Comparison of ENCODE assay signal across 8 cellular contexts in the genomic region with DNA sequence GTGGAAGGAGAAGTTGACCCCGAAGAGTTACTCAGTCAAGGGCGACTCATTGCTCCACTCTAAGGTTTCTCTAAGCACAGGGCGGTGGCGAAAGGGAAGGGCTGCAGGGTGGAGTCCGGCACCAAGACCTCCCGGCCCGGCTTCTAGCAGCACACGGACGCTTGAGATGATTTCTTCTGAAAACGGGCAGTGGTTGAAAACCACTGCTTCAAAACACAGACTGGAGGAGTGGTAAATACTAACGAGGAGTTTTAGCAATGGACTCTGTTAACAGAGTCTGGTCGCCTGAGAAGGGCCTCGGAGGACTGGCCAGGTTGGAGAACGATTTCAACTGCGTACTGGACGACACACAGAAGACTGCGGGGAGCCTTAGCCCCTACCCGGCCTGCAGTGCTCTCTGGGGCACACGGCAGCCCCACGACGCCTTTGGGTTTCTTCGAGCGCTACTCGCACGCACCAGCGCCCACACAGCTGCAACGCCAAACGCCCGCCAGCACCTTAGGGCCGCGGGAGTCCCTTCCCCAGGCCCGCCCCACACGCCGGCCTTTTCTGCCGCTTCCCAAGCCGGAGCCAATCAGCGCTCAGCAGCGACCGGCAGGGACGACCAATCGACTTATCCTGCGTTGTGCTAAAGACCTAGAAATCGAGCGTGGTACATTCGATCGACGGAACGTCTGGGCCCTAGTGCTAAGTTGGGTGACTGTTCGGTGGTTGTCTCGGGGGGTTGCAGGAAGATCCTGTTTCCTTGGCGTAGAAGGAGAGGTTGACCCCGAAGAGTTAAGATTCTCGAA. TPM values are rescaled to one million over a fixed set of nuclear protein-coding genes. Genes with fewer than 3 reads are reported as not detected.
A peak's percentile ranks its signal among the peaks of the same experiment; 100 is the strongest.
DNase-seq lines count a peak whose midpoint lies in the region; ATAC-seq and TF ChIP-seq lines count a peak whose summit lies in the region.

No MANE protein-coding gene starts in this region.

- H3K27me3 ChIP-seq in layer of hippocampus (ENCODE audit: control insufficient read depth, insufficient read depth, low read length), result peaks cover 15% of the 10 kb centered on the region

- H3K36me3 Mint-ChIP-seq in activated CD4-positive, alpha-beta T cell treated with anti-CD3 and anti-CD28 coated beads for 36 hours (ENCODE audit: low read depth), result peaks cover 13% of the 10 kb centered on the region

- peaks cover 19% of the 10 kb centered on the region for H3K27me3 Mint-ChIP-seq in activated CD4-positive, alpha-beta T cell treated with anti-CD3 and anti-CD28 coated beads for 36 hours

- H3K4me1 Mint-ChIP-seq in activated CD4-positive, alpha-beta T cell treated with anti-CD3 and anti-CD28 coated beads for 36 hours, result peaks cover 26% of the 10 kb centered on the region

- DNase-seq in SIG-M5 treated with dmso at 0.1 percent for 504 hours (lab: John Stamatoyannopoulos, UW; ENCODE audit: unreplicated experiment), result peak; percentile 93
- DNase-seq in SIG-M5 (lab: John Stamatoyannopoulos, UW), result no peak
- DNase-seq in NCI-H226, result peak; percentile 88
- peak; percentile 93 for DNase-seq in activated CD4-positive, alpha-beta T cell treated with anti-CD3 and anti-CD28 coated beads for 36 hours
- peak; percentile 93 for DNase-seq in choroid plexus epithelial cell (ENCODE audit: low read depth)
- peak; percentile 47 to 80 (median 68) for DNase-seq in stimulated activated CD4-positive, alpha-beta T cell treated with anti-CD3 and anti-CD28 coated beads, Interleukin-1b, Interleukin-23, amount 100 ng/mL, for 24 hours (ENCODE audit: low read depth in 4 of 4, low spot score in 1 of 4)

- H3K9me3 Mint-ChIP-seq in activated CD4-positive, alpha-beta T cell treated with anti-CD3 and anti-CD28 coated beads for 36 hours (ENCODE audit: low read depth), result no peaks in the 10 kb centered on the region

- intact Hi-C loops in activated CD4-positive, alpha-beta T cell treated with anti-CD3 and anti-CD28 coated beads for 36 hours (cut with DNase I, micrococcal nuclease), result loop anchor here (1.0 to 5.0 kb wide), 5 partner anchors 57 to 913 kb away; a partner anchor contains a TSS

- peak overlapping the region; percentile 83 for H3K4me3 ChIP-seq in choroid plexus epithelial cell (ENCODE audit: low read depth, low read length)

- CTCF ChIA-PET in activated CD4-positive, alpha-beta T cell treated with anti-CD3 and anti-CD28 coated beads for 36 hours (lab: Charles Lee), result no interaction called here

- ATAC-seq in HG03060 (IDR thresholded peaks at IDR 0.05; ENCODE audit: low read depth, unreplicated experiment), result peak; percentile 61
- ATAC-seq in activated CD4-positive, alpha-beta T cell treated with anti-CD3 and anti-CD28 coated beads for 36 hours, result peak; percentile 98

- POLR2A ChIA-PET in activated CD4-positive, alpha-beta T cell treated with anti-CD3 and anti-CD28 coated beads for 36 hours (lab: Charles Lee), result interaction anchor here (0.6 kb wide), 1 partner anchor 1622 kb away, joined by 3 read pairs; no protein-coding TSS in a partner anchor

- peak overlapping the region; percentile 90 for H3K4me3 Mint-ChIP-seq in activated CD4-positive, alpha-beta T cell treated with anti-CD3 and anti-CD28 coated beads for 36 hours

- H3K27ac Mint-ChIP-seq in activated CD4-positive, alpha-beta T cell treated with anti-CD3 and anti-CD28 coated beads for 36 hours, result peak overlapping the region; percentile 91

- no peak for TF ChIP-seq CTCF in choroid plexus epithelial cell (conservative IDR thresholded peaks at IDR 0.05; ENCODE audit: low read depth, low read length)

- H3K27ac ChIP-seq in layer of hippocampus (ENCODE audit: low read depth, low read length), result peak overlapping the region; percentile 15

RNA-seq across cellular contexts. Expression of a gene that starts 14.4 kb away (rescaled TPM):
- not detected for total RNA-seq in activated CD4-positive, alpha-beta T cell treated with anti-CD3 and anti-CD28 coated beads for 36 hours

RNA-seq across cellular contexts. Expression of a gene that starts 56.6 kb away (rescaled TPM):
- 10 to 100 TPM; 25.4 to 26.8 TPM for total RNA-seq in activated CD4-positive, alpha-beta T cell treated with anti-CD3 and anti-CD28 coated beads for 36 hours
